Comparison of ENCODE assay signal across 13 cellular contexts in genomic region chr7:36304099-36304425, GRCh38.
DNase-seq lines count a peak whose midpoint lies in the region; FAIRE-seq and TF ChIP-seq lines count a peak whose summit lies in the region.
"Had no signal": no experiment of that assay in that cellular context is flagged by ENCODE, and none has a peak within 500 bp of the region (broad histone marks: within the 10 kb centered on the region; RNA-seq: fewer than 3 reads in every experiment).

No MANE protein-coding gene starts in this region.

- no peak for FAIRE-seq in kidney (lab: Jason Lieb, UNC)

- no peaks in the 10 kb centered on the region for H3K27me3 ChIP-seq in esophagus muscularis mucosa
- H3K27me3 ChIP-seq in CD4-positive, alpha-beta memory T cell (ENCODE audit: insufficient read depth, low read length), result no peaks in the 10 kb centered on the region

- H3K9me3 ChIP-seq in esophagus muscularis mucosa (no peaks in the 10 kb centered on the region), kidney (ENCODE audit: control insufficient read depth in 1 of 2, low read length in 2 of 2) (no peaks in the 10 kb centered on the region)
- no peaks in the 10 kb centered on the region for H3K9me3 ChIP-seq in CD4-positive, alpha-beta memory T cell (ENCODE audit: control insufficient read depth in 1 of 2, low read length in 2 of 2)
- H3K9me3 ChIP-seq: mucosa of descending colon had no signal

- H3K36me3 ChIP-seq in esophagus muscularis mucosa (peaks cover 0 to 17% (median 4%) of the 10 kb centered on the region in 4 donors), kidney (ENCODE audit: control insufficient read depth in 1 of 2, insufficient read depth in 2 of 2, low read length in 2 of 2) (no peaks in the 10 kb centered on the region)
- no peaks in the 10 kb centered on the region for H3K36me3 ChIP-seq in CD4-positive, alpha-beta memory T cell (ENCODE audit: insufficient read depth, low read length)

- DNase-seq in D341Med (ENCODE audit: low spot score), result peak; percentile 36
- DNase-seq in NCI-H69 (lab: John Stamatoyannopoulos, UW), result peak; percentile 70
- DNase-seq in esophagus muscularis mucosa (ENCODE audit: extremely low spot score), result no peak
- DNase-seq in pons (ENCODE audit: low spot score), result peak; percentile 20
- DNase-seq in CD4-positive, alpha-beta memory T cell, result no peak
- no peak for DNase-seq in stimulated activated CD4-positive, alpha-beta T cell treated with anti-CD3 and anti-CD28 coated beads, Interleukin-2, amount 100 ng/mL, for 24 hours
- no peak for DNase-seq in kidney
- DNase-seq in LoVo (ENCODE audit: low spot score), result no peak
- DNase-seq: activated naive CD8-positive, alpha-beta T cell treated with anti-CD3 and anti-CD28 coated beads, Interleukin-2, amount 10 ng/mL, durations not matched to agents 7 days and 5 days; mucosa of descending colon; NCI-H2081; OCI-M1; stimulated activated CD8-positive, alpha-beta memory T cell treated with anti-CD3 and anti-CD28 coated beads, Interleukin-4, amount 100 ng/mL, for 48 hours had no signal

- H3K27ac Mint-ChIP-seq in CD4-positive, alpha-beta memory T cell, result peak overlapping the region in 2 of 7 donors; percentile 11 to 84
- H3K27ac Mint-ChIP-seq: activated naive CD8-positive, alpha-beta T cell treated with anti-CD3 and anti-CD28 coated beads, Interleukin-2, amount 10 ng/mL, durations not matched to agents 7 days and 5 days had no signal

- H3K4me1 Mint-ChIP-seq in CD4-positive, alpha-beta memory T cell, result no peaks in the 10 kb centered on the region
- H3K4me1 Mint-ChIP-seq: activated naive CD8-positive, alpha-beta T cell treated with anti-CD3 and anti-CD28 coated beads, Interleukin-2, amount 10 ng/mL, durations not matched to agents 7 days and 5 days had no signal

- POLR2A ChIA-PET in CD4-positive, alpha-beta memory T cell (lab: Charles Lee; ENCODE audit: partially characterized antibody), result no interaction called here

- H3K4me3 ChIP-seq in esophagus muscularis mucosa, result no peak overlapping the region
- no peak overlapping the region for H3K4me3 ChIP-seq in CD4-positive, alpha-beta memory T cell (ENCODE audit: low read length in 2 of 2)
- H3K4me3 ChIP-seq in kidney (ENCODE audit: low read length in 2 of 2), result no peak overlapping the region
- H3K4me3 ChIP-seq: mucosa of descending colon had no signal

- CTCF ChIA-PET in CD4-positive, alpha-beta memory T cell (lab: Charles Lee; ENCODE audit: partially characterized antibody), result interaction anchor here (0.6 to 8.8 kb wide), 3 partner anchors 11 to 62 kb away, joined by 3 to 56 read pairs (median 5); no protein-coding TSS in a partner anchor

- TF ChIP-seq EP300 in esophagus muscularis mucosa (IDR thresholded peaks at IDR 0.05), result no peak

- peaks cover 11 to 14% of the 10 kb centered on the region in 2 donors for H3K36me3 Mint-ChIP-seq in CD4-positive, alpha-beta memory T cell
- H3K36me3 Mint-ChIP-seq: activated naive CD8-positive, alpha-beta T cell treated with anti-CD3 and anti-CD28 coated beads, Interleukin-2, amount 10 ng/mL, durations not matched to agents 7 days and 5 days had no signal

- no peak for TF ChIP-seq CTCF in esophagus muscularis mucosa (IDR thresholded peaks at IDR 0.05)
- TF ChIP-seq CTCF in kidney (IDR thresholded peaks at IDR 0.05; ENCODE audit: borderline replicate concordance, extremely low read depth, insufficient read depth), result no peak

- no peak overlapping the region for H3K9ac ChIP-seq in kidney (ENCODE audit: low read length in 2 of 2)

- no peak overlapping the region for H3K4me3 Mint-ChIP-seq in CD4-positive, alpha-beta memory T cell
- H3K4me3 Mint-ChIP-seq: activated naive CD8-positive, alpha-beta T cell treated with anti-CD3 and anti-CD28 coated beads, Interleukin-2, amount 10 ng/mL, durations not matched to agents 7 days and 5 days had no signal

- peak overlapping the region; percentile 74 to 84 (median 80) for H3K27ac ChIP-seq in esophagus muscularis mucosa (replicated peaks in 1 of 4)
- H3K27ac ChIP-seq in CD4-positive, alpha-beta memory T cell (ENCODE audit: low read depth, low read length), result no peak overlapping the region
- H3K27ac ChIP-seq in kidney (ENCODE audit: low read depth in 2 of 2, low read length in 2 of 2), result no peak overlapping the region

- 60% methylated on average over 6 of the region's 6 CpGs for WGBS in esophagus muscularis mucosa

- peaks cover 43 to 55% (median 54%) of the 10 kb centered on the region in 4 donors for H3K4me1 ChIP-seq in esophagus muscularis mucosa
- H3K4me1 ChIP-seq in CD4-positive, alpha-beta memory T cell (ENCODE audit: insufficient read depth, low read length), result no peaks in the 10 kb centered on the region
- peaks cover 9 to 11% of the 10 kb centered on the region in 2 donors for H3K4me1 ChIP-seq in kidney (ENCODE audit: control insufficient read depth in 1 of 2, insufficient read depth in 1 of 2, low read depth in 1 of 2, low read length in 2 of 2)

- intact Hi-C loops in esophagus muscularis mucosa (cut with DNase I) (no loop called here), kidney (cut with DNase I) (no loop called here)
- intact Hi-C loops in CD4-positive, alpha-beta memory T cell (cut with micrococcal nuclease), result no loop called here

- no peak for TF ChIP-seq POLR2A in esophagus muscularis mucosa (IDR thresholded peaks at IDR 0.05; ENCODE audit: low read depth)

- H3K9me3 Mint-ChIP-seq in CD4-positive, alpha-beta memory T cell, result no peaks in the 10 kb centered on the region
- H3K9me3 Mint-ChIP-seq: activated naive CD8-positive, alpha-beta T cell treated with anti-CD3 and anti-CD28 coated beads, Interleukin-2, amount 10 ng/mL, durations not matched to agents 7 days and 5 days had no signal

- no peaks in the 10 kb centered on the region for H3K27me3 Mint-ChIP-seq in CD4-positive, alpha-beta memory T cell
- H3K27me3 Mint-ChIP-seq: activated naive CD8-positive, alpha-beta T cell treated with anti-CD3 and anti-CD28 coated beads, Interleukin-2, amount 10 ng/mL, durations not matched to agents 7 days and 5 days had no signal

Comparison
In these comparisons a context has a peak if more than half of its experiments do, and no peak if none do; other contexts are left out.
1. DNase-seq: peak in D341Med (single experiment), NCI-H69 (single experiment) and pons (single experiment); none in esophagus muscularis mucosa (single experiment), CD4-positive, alpha-beta memory T cell (0 of 5), stimulated activated CD4-positive, alpha-beta T cell treated with anti-CD3 and anti-CD28 coated beads, Interleukin-2, amount 100 ng/mL, for 24 hours (0 of 2), kidney (single experiment) and LoVo (single experiment).
2. H3K27ac ChIP-seq: peak in esophagus muscularis mucosa (4 of 4); none in CD4-positive, alpha-beta memory T cell (single experiment) and kidney (0 of 2).